ENCODE assay signal across 9 cellular contexts in genomic region chr10:72242675-72243074, GRCh38. TPM values are rescaled to one million over a fixed set of nuclear protein-coding genes. Genes with fewer than 3 reads are reported as not detected.
DNase-seq lines count a peak whose midpoint lies in the region; ATAC-seq, FAIRE-seq and TF ChIP-seq lines count a peak whose summit lies in the region.
"Had no signal": no experiment of that assay in that cellular context is flagged by ENCODE, and none has a peak within 500 bp of the region (broad histone marks: within the 10 kb centered on the region; RNA-seq: fewer than 3 reads in every experiment).

No MANE protein-coding gene starts in this region.

- H3K36me3 ChIP-seq in liver (ENCODE audit: control insufficient read depth in 4 of 4, insufficient read depth in 3 of 4, low read depth in 1 of 4, low read length in 3 of 4) (no peaks in the 10 kb centered on the region), HepG2 (replicated peaks in 1 of 2; ENCODE audit: control insufficient read depth in 1 of 2, insufficient read depth in 2 of 2, low read length in 2 of 2) (no peaks in the 10 kb centered on the region), mucosa of descending colon (ENCODE audit: low read depth) (no peaks in the 10 kb centered on the region), uterus (no peaks in the 10 kb centered on the region)

- TF ChIP-seq EP300 in HepG2 (IDR thresholded peaks at IDR 0.05; ENCODE audit: low read depth in 2 of 2, low read length in 2 of 2) (no peak), HepG2 (CRISPR knock-in tag; IDR thresholded peaks at IDR 0.05; ENCODE audit: borderline replicate concordance) (no peak)

- no TSS peak for BruUV-seq in HepG2 (replicated peaks; lab: Mats Ljungman, UMichigan)

- no peak for FAIRE-seq in HepG2 (lab: Jason Lieb, UNC)
- FAIRE-seq: endometrium had no signal

- in situ Hi-C loops in HepG2 (cut with HindIII; ENCODE audit: extremely low pct_ligation_motif_present, low pct_unique_long_range_greater_than_20kb) = no loop called here

- no peak overlapping the region for H3K9ac ChIP-seq in liver (ENCODE audit: low read depth in 1 of 2, low read length in 2 of 2)
- H3K9ac ChIP-seq in HepG2 (ENCODE audit: insufficient read depth, low read depth, low read length) = no peak overlapping the region

- ATAC-seq in HepG2 (no peak), mucosa of descending colon (no peak), HG02610 (IDR thresholded peaks at IDR 0.05; ENCODE audit: unreplicated experiment) (no peak), GM18861 (IDR thresholded peaks at IDR 0.05; ENCODE audit: unreplicated experiment) (no peak)

- H3K4me1 ChIP-seq in liver (ENCODE audit: control insufficient read depth in 4 of 4, insufficient read depth in 4 of 4, low read length in 3 of 4) (peaks cover 3 to 19% (median 7%) of the 10 kb centered on the region in 4 donors), HepG2 (ENCODE audit: insufficient read depth, low read length) (peaks cover 69% of the 10 kb centered on the region), mucosa of descending colon (ENCODE audit: low read depth) (peaks cover 49% of the 10 kb centered on the region), uterus (peaks cover 11 to 14% of the 10 kb centered on the region in 2 donors)

- POLR2A ChIA-PET in HepG2 (lab: Yijun Ruan, JAX) = no interaction called here

- peak in 1 of 2 donors; percentile 24 for TF ChIP-seq RAD21 in liver (IDR thresholded peaks at IDR 0.05)
- no peak for TF ChIP-seq RAD21 in HepG2 (CRISPR knock-in tag; IDR thresholded peaks at IDR 0.05)

- no peaks in the 10 kb centered on the region for H3K79me2 ChIP-seq in HepG2 (ENCODE audit: insufficient read depth, low read length)

- no peak overlapping the region for H3K4me2 ChIP-seq in HepG2 (ENCODE audit: low read depth, low read length)

- intact Hi-C loops in HepG2 (cut with micrococcal nuclease; ENCODE audit: unreplicated experiment) (no loop called here), mucosa of descending colon (cut with DNase I, micrococcal nuclease) (no loop called here), uterus (cut with DNase I; ENCODE audit: low total_unique reads) (no loop called here)

- 74% methylated on average over 4 of the region's 4 CpGs for WGBS in liver
- 74% methylated on average over 4 of the region's 4 CpGs for WGBS in HepG2 (ENCODE audit: low lambda C conversion rate)

- no peak overlapping the region for H2AFZ ChIP-seq in HepG2 (ENCODE audit: low read length)

- H3K9me3 ChIP-seq in liver (ENCODE audit: control insufficient read depth in 4 of 4, low read length in 3 of 4) (no peaks in the 10 kb centered on the region), HepG2 (ENCODE audit: low read length) (no peaks in the 10 kb centered on the region), mucosa of descending colon (no peaks in the 10 kb centered on the region), uterus (no peaks in the 10 kb centered on the region)

- DNase-seq in HepG2 (ENCODE audit: low spot score) = no peak
- peak; percentile 91 for DNase-seq in coronary artery (ENCODE audit: low spot score)
- DNase-seq in mucosa of descending colon = peak in 2 of 3 donors; percentile 32 to 68
- peak; percentile 72 to 78 for DNase-seq in uterus
- DNase-seq in HPDE6-E6E7 (ENCODE audit: extremely low spot score) = no peak

- TF ChIP-seq CTCF in liver (IDR thresholded peaks at IDR 0.05; ENCODE audit: low read depth, low read length, missing input control) (no peak), HepG2 (CRISPR knock-in tag; IDR thresholded peaks at IDR 0.05) (no peak), coronary artery (IDR thresholded peaks at IDR 0.05) (no peak), mucosa of descending colon (IDR thresholded peaks at IDR 0.05) (no peak), uterus (IDR thresholded peaks at IDR 0.05) (no peak)

- no peak for TF ChIP-seq POLR2A in HepG2 (IDR thresholded peaks at IDR 0.05; ENCODE audit: insufficient read depth in 1 of 2, low read depth in 2 of 2, low read length in 2 of 2)
- TF ChIP-seq POLR2A in uterus (IDR thresholded peaks at IDR 0.05) = no peak

- H3K27ac ChIP-seq in liver (ENCODE audit: low read depth in 1 of 2, low read length in 2 of 2) (peak overlapping the region in 1 of 2 donors; percentile 5), HepG2 (ENCODE audit: extremely low read length, insufficient read depth, low read length) (no peak overlapping the region), coronary artery (peak overlapping the region; percentile 84 to 89), uterus (peak overlapping the region; percentile 80 to 99)

- H3K4me3 ChIP-seq in liver (ENCODE audit: low read depth in 1 of 3, low read length in 3 of 3) (no peak overlapping the region), HepG2 (replicated peaks in 1 of 3; ENCODE audit: insufficient read depth in 1 of 3, low read depth in 2 of 3, low read length in 3 of 3) (no peak overlapping the region), coronary artery (no peak overlapping the region), mucosa of descending colon (no peak overlapping the region), uterus (no peak overlapping the region)

- H4K20me1 ChIP-seq in HepG2 (ENCODE audit: insufficient read depth, low read length) = no peaks in the 10 kb centered on the region

- H3K27me3 ChIP-seq in liver (ENCODE audit: control insufficient read depth in 4 of 4, insufficient read depth in 4 of 4, low read length in 3 of 4) (no peaks in the 10 kb centered on the region), HepG2 (ENCODE audit: control insufficient read depth in 1 of 2, insufficient read depth in 2 of 2, low read length in 2 of 2) (no peaks in the 10 kb centered on the region), uterus (no peaks in the 10 kb centered on the region)

- CTCF ChIA-PET in HepG2 (lab: Yijun Ruan, JAX; ENCODE audit: low intra/inter-chr PET ratio, low total read pairs) = interaction anchor here (2.8 kb wide), 1 partner anchor 85 kb away, joined by 12 read pairs; no protein-coding TSS in a partner anchor

RNA-seq across cellular contexts. Expression of gene ASCC1, which starts 26.6 kb away (rescaled TPM):
- total RNA-seq in liver = 10 to 100 TPM in 1 of 2 donors, 1 to 10 TPM in 1; 6.9 to 11.0 TPM
- polyA plus RNA-seq in liver = 10 to 100 TPM in 1 of 2 donors, 1 to 10 TPM in 1; 9.5 to 13.9 TPM
- total RNA-seq in HepG2 (2016; rRNA removed; fragmentation: Illumina TruSeq; extraction: Trizol) = 30.1 and 51.0 TPM in 2 replicates
- total RNA-seq in HepG2 (2016; cell fraction: cytosol; rRNA removed; fragmentation: Illumina TruSeq; extraction: Trizol; ENCODE audit: low read depth) = 5.7 and 7.9 TPM in 2 replicates
- 31.9 and 52.7 TPM in 2 replicates for total RNA-seq in HepG2 (2016; cell fraction: insoluble cytoplasmic fraction; rRNA removed; fragmentation: Illumina TruSeq; extraction: Trizol)
- 8.5 and 11.2 TPM in 2 replicates for total RNA-seq in HepG2 (2016; cell fraction: membrane; rRNA removed; fragmentation: Illumina TruSeq; extraction: Trizol)
- 19.7 and 20.4 TPM in 2 replicates for total RNA-seq in HepG2 (2016; cell fraction: nucleus; rRNA removed; fragmentation: Illumina TruSeq; extraction: Trizol)
- polyA plus RNA-seq in HepG2 (2011; rRNA removed) = 16.6 and 21.6 TPM in 2 replicates
- polyA plus RNA-seq in HepG2 (2011; cell fraction: cytosol; rRNA removed) = 12.4 and 18.1 TPM in 2 replicates
- polyA plus RNA-seq in HepG2 (2011; cell fraction: nucleus; rRNA removed) = 7.4 and 10.0 TPM in 2 replicates
- 23.8 and 25.1 TPM in 2 replicates for polyA plus RNA-seq in HepG2 (2012)
- polyA plus RNA-seq in HepG2 (2016; cell fraction: cytosol; fragmentation: Illumina TruSeq; extraction: Trizol; ENCODE audit: low read depth) = 2.5 and 3.4 TPM in 2 replicates
- polyA plus RNA-seq in HepG2 (2016; cell fraction: insoluble cytoplasmic fraction; fragmentation: Illumina TruSeq; extraction: Trizol; ENCODE audit: low read depth) = 47.4 and 47.8 TPM in 2 replicates
- 5.9 and 6.9 TPM in 2 replicates for polyA plus RNA-seq in HepG2 (2016; cell fraction: membrane; fragmentation: Illumina TruSeq; extraction: Trizol; ENCODE audit: low read depth)
- 22.3 and 27.0 TPM in 2 replicates for polyA plus RNA-seq in HepG2 (2016; cell fraction: nucleus; fragmentation: Illumina TruSeq; extraction: Trizol; ENCODE audit: insufficient read depth, low read depth)
- polyA minus RNA-seq in HepG2 (2011; rRNA and poly(A)+ RNA removed; ENCODE audit: low replicate concordance) = 21.8 and 33.7 TPM in 2 replicates
- polyA minus RNA-seq in HepG2 (2011; cell fraction: cytosol; rRNA and poly(A)+ RNA removed) = 16.5 and 21.2 TPM in 2 replicates
- 25.8 and 32.3 TPM in 2 replicates for polyA minus RNA-seq in HepG2 (2011; cell fraction: nucleus; rRNA and poly(A)+ RNA removed)
- total RNA-seq in mucosa of descending colon = 10 to 100 TPM; 18.0 to 23.6 (median 21.4) TPM
- 100 to 1,000 TPM in 1 of 4 donors, 10 to 100 TPM in 3; 17.9 to 156 (median 38.4) TPM for total RNA-seq in uterus

RNA-seq across cellular contexts. Expression of gene ANAPC16, which starts 26.9 kb away (rescaled TPM):
- 10 to 100 TPM; 36.8 to 49.8 TPM for total RNA-seq in liver
- 10 to 100 TPM; 61.3 to 96.3 TPM for polyA plus RNA-seq in liver
- total RNA-seq in HepG2 (2016; rRNA removed; fragmentation: Illumina TruSeq; extraction: Trizol) = 74.8 and 95.6 TPM in 2 replicates
- 91.2 and 103 TPM in 2 replicates for total RNA-seq in HepG2 (2016; cell fraction: cytosol; rRNA removed; fragmentation: Illumina TruSeq; extraction: Trizol; ENCODE audit: low read depth)
- 76.8 and 94.9 TPM in 2 replicates for total RNA-seq in HepG2 (2016; cell fraction: insoluble cytoplasmic fraction; rRNA removed; fragmentation: Illumina TruSeq; extraction: Trizol)
- 149 and 166 TPM in 2 replicates for total RNA-seq in HepG2 (2016; cell fraction: membrane; rRNA removed; fragmentation: Illumina TruSeq; extraction: Trizol)
- 25.8 and 31.4 TPM in 2 replicates for total RNA-seq in HepG2 (2016; cell fraction: nucleus; rRNA removed; fragmentation: Illumina TruSeq; extraction: Trizol)
- polyA plus RNA-seq in HepG2 (2011; rRNA removed) = 70.4 and 89.4 TPM in 2 replicates
- 49.3 and 62.9 TPM in 2 replicates for polyA plus RNA-seq in HepG2 (2011; cell fraction: cytosol; rRNA removed)
- polyA plus RNA-seq in HepG2 (2011; cell fraction: nucleus; rRNA removed) = 10.9 and 14.2 TPM in 2 replicates
- polyA plus RNA-seq in HepG2 (2012) = 59.2 and 62.8 TPM in 2 replicates
- 138 and 184 TPM in 2 replicates for polyA plus RNA-seq in HepG2 (2016; cell fraction: cytosol; fragmentation: Illumina TruSeq; extraction: Trizol; ENCODE audit: low read depth)
- 106 and 114 TPM in 2 replicates for polyA plus RNA-seq in HepG2 (2016; cell fraction: insoluble cytoplasmic fraction; fragmentation: Illumina TruSeq; extraction: Trizol; ENCODE audit: low read depth)
- 159 and 184 TPM in 2 replicates for polyA plus RNA-seq in HepG2 (2016; cell fraction: membrane; fragmentation: Illumina TruSeq; extraction: Trizol; ENCODE audit: low read depth)
- 52.6 and 58.6 TPM in 2 replicates for polyA plus RNA-seq in HepG2 (2016; cell fraction: nucleus; fragmentation: Illumina TruSeq; extraction: Trizol; ENCODE audit: insufficient read depth, low read depth)
- 27.8 and 41.1 TPM in 2 replicates for polyA minus RNA-seq in HepG2 (2011; rRNA and poly(A)+ RNA removed; ENCODE audit: low replicate concordance)
- polyA minus RNA-seq in HepG2 (2011; cell fraction: cytosol; rRNA and poly(A)+ RNA removed) = 13.3 and 15.2 TPM in 2 replicates
- polyA minus RNA-seq in HepG2 (2011; cell fraction: nucleus; rRNA and poly(A)+ RNA removed) = 9.3 and 13.2 TPM in 2 replicates
- total RNA-seq in mucosa of descending colon = 100 to 1,000 TPM in 1 of 3 donors, 10 to 100 TPM in 2; 72.1 to 126 (median 83.5) TPM
- total RNA-seq in uterus = 100 to 1,000 TPM in 2 of 4 donors, 10 to 100 TPM in 2; 83.8 to 144 (median 101) TPM

RNA-seq across cellular contexts. Expression of gene DDIT4, which starts 31.0 kb away (rescaled TPM):
- 10 to 100 TPM; 18.4 to 39.9 TPM for total RNA-seq in liver
- 10 to 100 TPM; 47.4 to 69.0 TPM for polyA plus RNA-seq in liver
- 35.2 and 35.6 TPM in 2 replicates for total RNA-seq in HepG2 (2016; rRNA removed; fragmentation: Illumina TruSeq; extraction: Trizol)
- 17.3 and 17.4 TPM in 2 replicates for total RNA-seq in HepG2 (2016; cell fraction: cytosol; rRNA removed; fragmentation: Illumina TruSeq; extraction: Trizol; ENCODE audit: low read depth)
- total RNA-seq in HepG2 (2016; cell fraction: insoluble cytoplasmic fraction; rRNA removed; fragmentation: Illumina TruSeq; extraction: Trizol) = 35.9 and 37.2 TPM in 2 replicates
- 34.5 and 35.2 TPM in 2 replicates for total RNA-seq in HepG2 (2016; cell fraction: membrane; rRNA removed; fragmentation: Illumina TruSeq; extraction: Trizol)
- total RNA-seq in HepG2 (2016; cell fraction: nucleus; rRNA removed; fragmentation: Illumina TruSeq; extraction: Trizol) = 19.2 and 19.4 TPM in 2 replicates
- 40.7 and 78.9 TPM in 2 replicates for polyA plus RNA-seq in HepG2 (2011; rRNA removed)
- polyA plus RNA-seq in HepG2 (2011; cell fraction: cytosol; rRNA removed) = 47.3 and 59.3 TPM in 2 replicates
- 73.1 and 98.3 TPM in 2 replicates for polyA plus RNA-seq in HepG2 (2011; cell fraction: nucleus; rRNA removed)
- 82.2 and 137 TPM in 2 replicates for polyA plus RNA-seq in HepG2 (2012)
- 3.8 and 5.2 TPM in 2 replicates for polyA plus RNA-seq in HepG2 (2016; cell fraction: cytosol; fragmentation: Illumina TruSeq; extraction: Trizol; ENCODE audit: low read depth)
- polyA plus RNA-seq in HepG2 (2016; cell fraction: insoluble cytoplasmic fraction; fragmentation: Illumina TruSeq; extraction: Trizol; ENCODE audit: low read depth) = 24.9 and 26.7 TPM in 2 replicates
- 8.1 and 8.4 TPM in 2 replicates for polyA plus RNA-seq in HepG2 (2016; cell fraction: membrane; fragmentation: Illumina TruSeq; extraction: Trizol; ENCODE audit: low read depth)
- 27.3 and 28.4 TPM in 2 replicates for polyA plus RNA-seq in HepG2 (2016; cell fraction: nucleus; fragmentation: Illumina TruSeq; extraction: Trizol; ENCODE audit: insufficient read depth, low read depth)
- 150 and 161 TPM in 2 replicates for polyA minus RNA-seq in HepG2 (2011; rRNA and poly(A)+ RNA removed; ENCODE audit: low replicate concordance)
- polyA minus RNA-seq in HepG2 (2011; cell fraction: cytosol; rRNA and poly(A)+ RNA removed) = 74.7 and 77.2 TPM in 2 replicates
- polyA minus RNA-seq in HepG2 (2011; cell fraction: nucleus; rRNA and poly(A)+ RNA removed) = 51.2 and 56.2 TPM in 2 replicates
- total RNA-seq in mucosa of descending colon = 100 to 1,000 TPM in 1 of 3 donors, 10 to 100 TPM in 2; 32.9 to 142 (median 49.6) TPM
- 100 to 1,000 TPM; 118 to 210 (median 145) TPM for total RNA-seq in uterus

Comparison
In these comparisons a context has a peak if more than half of its experiments do, and no peak if none do; other contexts are left out.
1. DNase-seq: peak in coronary artery (single experiment), mucosa of descending colon (2 of 3) and uterus (2 of 2); none in HepG2 (single experiment) and HPDE6-E6E7 (single experiment).